In genomic region chr5:23445573-23445972, GRCh38 we compare ENCODE assay signal across 20 cellular contexts.
"Had no signal": no experiment of that assay in that cellular context is flagged by ENCODE, and none has a peak within 500 bp of the region (broad histone marks: within the 10 kb centered on the region; RNA-seq: fewer than 3 reads in every experiment).

No MANE protein-coding gene starts in this region.

- ATAC-seq: esophagus mucosa, WTC11 had no signal

- H3K36me3 ChIP-seq: tibial nerve, uterus had no signal

- H3K4me3 Mint-ChIP-seq: activated CD4-positive, alpha-beta memory T cell treated with anti-CD3 and anti-CD28 coated beads, Interleukin-2, amount 10 ng/mL, durations not matched to agents 7 days and 5 days; activated naive CD8-positive, alpha-beta T cell treated with anti-CD3 and anti-CD28 coated beads for 36 hours; brain; WTC11 had no signal

- H3K36me3 Mint-ChIP-seq: activated naive CD8-positive, alpha-beta T cell treated with anti-CD3 and anti-CD28 coated beads for 36 hours; brain; WTC11 had no signal

- H3K27ac ChIP-seq: dorsolateral prefrontal cortex, tibial nerve, uterus had no signal

- H3K9me3 ChIP-seq: uterus had no signal

- DNase-seq: activated CD4-positive, alpha-beta memory T cell treated with anti-CD3 and anti-CD28 coated beads, Interleukin-2, amount 10 ng/mL, durations not matched to agents 7 days and 5 days; activated CD4-positive, alpha-beta T cell treated with anti-CD3 and anti-CD28 coated beads for 4 hours; activated CD8-positive, alpha-beta memory T cell treated with anti-CD3 and anti-CD28 coated beads, Interleukin-2, amount 50 U/mL, for 4 hours; activated naive CD8-positive, alpha-beta T cell treated with anti-CD3 and anti-CD28 coated beads for 36 hours; dorsolateral prefrontal cortex; head of caudate nucleus; nucleus accumbens; right cardiac atrium; small intestine; stimulated activated CD4-positive, alpha-beta T cell treated with anti-CD3 and anti-CD28 coated beads, Interleukin-4, amount 100 ng/mL, for 24 hours; stimulated activated naive CD4-positive, alpha-beta T cell treated with Interleukin-2 at 50 U/mL for 16 hours; substantia nigra; T-helper 2 cell; uterus had no signal

- H3K4me1 Mint-ChIP-seq: activated CD4-positive, alpha-beta memory T cell treated with anti-CD3 and anti-CD28 coated beads, Interleukin-2, amount 10 ng/mL, durations not matched to agents 7 days and 5 days; activated naive CD8-positive, alpha-beta T cell treated with anti-CD3 and anti-CD28 coated beads for 36 hours had no signal

- H3K27me3 Mint-ChIP-seq: activated CD4-positive, alpha-beta memory T cell treated with anti-CD3 and anti-CD28 coated beads, Interleukin-2, amount 10 ng/mL, durations not matched to agents 7 days and 5 days; activated naive CD8-positive, alpha-beta T cell treated with anti-CD3 and anti-CD28 coated beads for 36 hours had no signal

- H3K4me1 ChIP-seq: tibial nerve, uterus had no signal

- FAIRE-seq: frontal cortex had no signal

- H3K27me3 ChIP-seq: dorsolateral prefrontal cortex, tibial nerve, uterus had no signal

- H3K27ac Mint-ChIP-seq: activated CD4-positive, alpha-beta memory T cell treated with anti-CD3 and anti-CD28 coated beads, Interleukin-2, amount 10 ng/mL, durations not matched to agents 7 days and 5 days; activated naive CD8-positive, alpha-beta T cell treated with anti-CD3 and anti-CD28 coated beads for 36 hours; brain; WTC11 had no signal

- H3K4me3 ChIP-seq: dorsolateral prefrontal cortex, tibial nerve, uterus had no signal

- H3K9me3 Mint-ChIP-seq: nephron had no signal
